Comparison of ENCODE assay signal across 21 cellular contexts in genomic region chr4:165720411-165721082, GRCh38.
A peak's percentile ranks its signal among the peaks of the same experiment; 100 is the strongest.
DNase-seq lines count a peak whose midpoint lies in the region; ATAC-seq and TF ChIP-seq lines count a peak whose summit lies in the region.
"Had no signal": no experiment of that assay in that cellular context is flagged by ENCODE, and none has a peak within 500 bp of the region (broad histone marks: within the 10 kb centered on the region; RNA-seq: fewer than 3 reads in every experiment).

No MANE protein-coding gene starts in this region.

- TF ChIP-seq CTCF in left lung (IDR thresholded peaks at IDR 0.05) = no peak

- H3K27ac ChIP-seq in left lung = no peak overlapping the region
- H3K27ac ChIP-seq: 22Rv1; BLaER1 treated with 17β-estradiol and CSF1 and Interleukin-3, amounts not matched to agents 10 nM and 100 nM had no signal

- H3K4me1 ChIP-seq in left lung = no peaks in the 10 kb centered on the region
- H3K4me1 ChIP-seq: BLaER1 treated with 17β-estradiol and CSF1 and Interleukin-3, amounts not matched to agents 10 nM and 100 nM had no signal

- H3K4me3 ChIP-seq in left lung = no peak overlapping the region
- H3K4me3 ChIP-seq: BLaER1 treated with 17β-estradiol and CSF1 and Interleukin-3, amounts not matched to agents 10 nM and 100 nM; MG63 had no signal

- DNase-seq in DMS 273 (lab: John Stamatoyannopoulos, UW; ENCODE audit: unreplicated experiment) (peak; percentile 1), DMS 273 treated with DMSO at 0.1 percent for 48 hours (lab: John Stamatoyannopoulos, UW) (no peak), DMS53 treated with DMSO at 0.1 percent for 48 hours (lab: John Stamatoyannopoulos, UW; ENCODE audit: unreplicated experiment) (peak; percentile 42), NCI-H69 (lab: John Stamatoyannopoulos, UW) (peak; percentile 75), left lung (no peak), AML-193 (lab: John Stamatoyannopoulos, UW) (no peak)
- no peak for DNase-seq in activated T-cell treated with anti-CD3 and anti-CD28 coated beads, Interleukin-2, amount 50 U/mL, for 1 hour
- DNase-seq: ACHN; CD4-positive, alpha-beta memory T cell; EL; GF-D8; Karpas-422; MG63; NCI-H1436; NCI-H2029; NCI-H82; OCI-M1 had no signal

- H3K9me3 ChIP-seq in left lung = no peaks in the 10 kb centered on the region
- H3K9me3 ChIP-seq: BLaER1 treated with 17β-estradiol and CSF1 and Interleukin-3, amounts not matched to agents 10 nM and 100 nM; MG63 had no signal

- ATAC-seq in left lung = peak; percentile 64
- no peak for ATAC-seq in HG03442 (IDR thresholded peaks at IDR 0.05; ENCODE audit: unreplicated experiment)
- ATAC-seq: Right ventricle myocardium inferior had no signal

- H3K36me3 ChIP-seq in left lung = no peaks in the 10 kb centered on the region
- H3K36me3 ChIP-seq: BLaER1 treated with 17β-estradiol and CSF1 and Interleukin-3, amounts not matched to agents 10 nM and 100 nM; MG63 had no signal

- H3K27me3 ChIP-seq in left lung = no peaks in the 10 kb centered on the region
- H3K27me3 ChIP-seq: BLaER1 treated with 17β-estradiol and CSF1 and Interleukin-3, amounts not matched to agents 10 nM and 100 nM; MG63 had no signal

- intact Hi-C loops in left lung (cut with DNase I) = no loop called here

Comparison
In these comparisons a context has a peak if more than half of its experiments do, and no peak if none do; other contexts are left out.
1. DNase-seq: peak in DMS 273 (single experiment), DMS53 treated with DMSO at 0.1 percent for 48 hours (single experiment) and NCI-H69 (single experiment); none in DMS 273 treated with DMSO at 0.1 percent for 48 hours (single experiment), left lung (0 of 2), activated T-cell treated with anti-CD3 and anti-CD28 coated beads, Interleukin-2, amount 50 U/mL, for 1 hour (single experiment) and AML-193 (0 of 2).